In genomic region chr20:52379723-52380336, GRCh38 we compare ENCODE assay signal across 9 cellular contexts.
DNase-seq lines count a peak whose midpoint lies in the region; ATAC-seq, FAIRE-seq and TF ChIP-seq lines count a peak whose summit lies in the region.
"Had no signal": no experiment of that assay in that cellular context is flagged by ENCODE, and none has a peak within 500 bp of the region (broad histone marks: within the 10 kb centered on the region; RNA-seq: fewer than 3 reads in every experiment).

No MANE protein-coding gene starts in this region.

- H3K4me1 Mint-ChIP-seq in natural killer cell, result no peaks in the 10 kb centered on the region
- no peaks in the 10 kb centered on the region for H3K4me1 Mint-ChIP-seq in natural killer cell treated with Interleukin-12 subunit alpha and Interleukin-12 subunit beta and Interleukin-15 and Interleukin-18, amount 100 ng/mL, for 72 hours (ENCODE audit: low read depth in 2 of 2)

- intact Hi-C loops in natural killer cell (cut with micrococcal nuclease) (loop anchor here (5.0 to 10.0 kb wide), 2 partner anchors 65 to 253 kb away; no protein-coding TSS in a partner anchor), GM12878 (cut with micrococcal nuclease; ENCODE audit: unreplicated experiment) (loop anchor here (1.0 to 5.0 kb wide), 4 partner anchors 67 to 738 kb away; no protein-coding TSS in a partner anchor)

- DNase-seq in natural killer cell (no peak), Peyer's patch (peak in 1 of 3 donors; percentile 61), GM12878 (ENCODE audit: low read depth, low spot score) (no peak), iris pigment epithelial cell (ENCODE audit: low read depth) (peak; percentile 20), 8988T (no peak)
- no peak for DNase-seq in natural killer cell treated with Interleukin-12 subunit alpha and Interleukin-12 subunit beta and Interleukin-15 and Interleukin-18, amount 100 ng/mL, for 72 hours (ENCODE audit: low spot score)
- DNase-seq in stimulated activated CD4-positive, alpha-beta T cell treated with anti-CD3 and anti-CD28 coated beads, Interleukin-4, amount 100 ng/mL, for 24 hours, result peak; percentile 42

- peak; percentile 65 for TF ChIP-seq RAD21 in GM12878 (IDR thresholded peaks at IDR 0.05; ENCODE audit: insufficient read depth, low read depth, low read length)

- no peak overlapping the region for H3K4me3 Mint-ChIP-seq in natural killer cell
- H3K4me3 Mint-ChIP-seq in natural killer cell treated with Interleukin-12 subunit alpha and Interleukin-12 subunit beta and Interleukin-15 and Interleukin-18, amount 100 ng/mL, for 72 hours, result no peak overlapping the region

- CTCF ChIA-PET in GM12878 (lab: Yijun Ruan, JAX), result interaction anchor here (1.2 to 3.2 kb wide), 6 partner anchors 11 to 251 kb away, joined by 3 to 28 read pairs (median 6); no protein-coding TSS in a partner anchor

- H3K4me3 ChIP-seq in Peyer's patch, result no peak overlapping the region
- no peak overlapping the region for H3K4me3 ChIP-seq in GM12878

- H2AFZ ChIP-seq in GM12878 (ENCODE audit: control insufficient read depth, low read depth, low read length), result no peak overlapping the region

- TF ChIP-seq EP300 in GM12878 (IDR thresholded peaks at IDR 0.05; ENCODE audit: borderline replicate concordance in 1 of 2, control insufficient read depth in 1 of 2, low read depth in 2 of 2, low read length in 2 of 2), result no peak

- H3K4me1 ChIP-seq in Peyer's patch (no peaks in the 10 kb centered on the region), GM12878 (ENCODE audit: control insufficient read depth, insufficient read depth, low read length) (no peaks in the 10 kb centered on the region)

- H3K36me3 ChIP-seq in Peyer's patch (no peaks in the 10 kb centered on the region), GM12878 (ENCODE audit: control insufficient read depth in 2 of 2, insufficient read depth in 2 of 2, low read length in 1 of 2) (no peaks in the 10 kb centered on the region)

- H3K27ac Mint-ChIP-seq in natural killer cell, result no peak overlapping the region
- H3K27ac Mint-ChIP-seq in natural killer cell treated with Interleukin-12 subunit alpha and Interleukin-12 subunit beta and Interleukin-15 and Interleukin-18, amount 100 ng/mL, for 72 hours, result no peak overlapping the region

- ATAC-seq in natural killer cell, result peak in 1 of 3 donors; percentile 39
- no peak for ATAC-seq in natural killer cell treated with Interleukin-12 subunit alpha and Interleukin-12 subunit beta and Interleukin-15 and Interleukin-18, amount 100 ng/mL, for 72 hours
- no peak for ATAC-seq in GM12878
- ATAC-seq in HG02970 (IDR thresholded peaks at IDR 0.05; ENCODE audit: low FRiP score, unreplicated experiment), result no peak

- no TSS peak for BruUV-seq in GM12878 (replicated peaks; lab: Mats Ljungman, UMichigan)

- TF ChIP-seq CTCF in natural killer cell (IDR thresholded peaks at IDR 0.05), result peak; percentile 95
- TF ChIP-seq CTCF in Peyer's patch (IDR thresholded peaks at IDR 0.05), result peak; percentile 55 to 92 (median 71)
- peak; percentile 82 to 92 (median 90) for TF ChIP-seq CTCF in GM12878 (IDR thresholded peaks at IDR 0.05 in 2 of 3, conservative IDR thresholded peaks at IDR 0.05 in 1 of 3; ENCODE audit: control insufficient read depth in 2 of 3, extremely low read depth in 1 of 3, insufficient read depth in 1 of 3, low read depth in 3 of 3, low read length in 3 of 3)

- SMC1A ChIA-PET in GM12878 (lab: Charles Lee; ENCODE audit: uncharacterized antibody, unreplicated experiment), result interaction anchor here (2.1 kb wide), 1 partner anchor 251 kb away, joined by 6 read pairs; no protein-coding TSS in a partner anchor

- TF ChIP-seq POLR2A in Peyer's patch (IDR thresholded peaks at IDR 0.05) (no peak), GM12878 (IDR thresholded peaks at IDR 0.05; ENCODE audit: low read depth, low read length) (no peak)

- H3K4me2 ChIP-seq in GM12878 (ENCODE audit: control insufficient read depth, insufficient read depth), result no peak overlapping the region

- RAD21 ChIA-PET in GM12878 (lab: Charles Lee; ENCODE audit: unreplicated experiment), result interaction anchor here (1.0 to 1.7 kb wide), 3 partner anchors 68 to 251 kb away, joined by 3 to 9 read pairs (median 5); no protein-coding TSS in a partner anchor

- peaks cover 0 to 4% (median 0%) of the 10 kb centered on the region in 4 donors for H3K9me3 ChIP-seq in Peyer's patch
- H3K9me3 ChIP-seq in GM12878 (replicated peaks; ENCODE audit: control insufficient read depth, insufficient read depth, low read length), result no peaks in the 10 kb centered on the region

- H3K9me3 Mint-ChIP-seq in natural killer cell, result peaks cover 0 to 3% of the 10 kb centered on the region in 2 donors
- H3K9me3 Mint-ChIP-seq in natural killer cell treated with Interleukin-12 subunit alpha and Interleukin-12 subunit beta and Interleukin-15 and Interleukin-18, amount 100 ng/mL, for 72 hours, result peaks cover 3% of the 10 kb centered on the region

- FAIRE-seq in GM12878 (lab: Jason Lieb, UNC), result peak; percentile 41

- H3K27me3 Mint-ChIP-seq in natural killer cell (ENCODE audit: low read depth in 2 of 2), result peaks cover 6 to 59% of the 10 kb centered on the region in 2 donors
- H3K27me3 Mint-ChIP-seq in natural killer cell treated with Interleukin-12 subunit alpha and Interleukin-12 subunit beta and Interleukin-15 and Interleukin-18, amount 100 ng/mL, for 72 hours, result peaks cover 8 to 14% of the 10 kb centered on the region in 2 donors

- WGBS in GM12878 (ENCODE audit: insufficient coverage, insufficient replicate concordance, low lambda C conversion rate, missing lambda C conversion rate), result 31% methylated on average over 7 of the region's 7 CpGs

- no peaks in the 10 kb centered on the region for H3K79me2 ChIP-seq in GM12878 (ENCODE audit: control insufficient read depth, insufficient read depth, low read length)

- H3K36me3 Mint-ChIP-seq in natural killer cell, result no peaks in the 10 kb centered on the region
- no peaks in the 10 kb centered on the region for H3K36me3 Mint-ChIP-seq in natural killer cell treated with Interleukin-12 subunit alpha and Interleukin-12 subunit beta and Interleukin-15 and Interleukin-18, amount 100 ng/mL, for 72 hours

- POLR2A ChIA-PET in GM12878 (lab: Charles Lee), result no interaction called here

- H3K27ac ChIP-seq in Peyer's patch (no peak overlapping the region), GM12878 (ENCODE audit: control insufficient read depth, insufficient read depth) (no peak overlapping the region)
- H3K27ac ChIP-seq: epithelial cell of prostate had no signal

- no peaks in the 10 kb centered on the region for H3K27me3 ChIP-seq in Peyer's patch
- no peaks in the 10 kb centered on the region for H3K27me3 ChIP-seq in GM12878 (replicated peaks in 1 of 2; ENCODE audit: control insufficient read depth in 2 of 2, insufficient read depth in 2 of 2, low read length in 1 of 2)

- H4K20me1 ChIP-seq in GM12878 (ENCODE audit: control insufficient read depth, insufficient read depth), result no peaks in the 10 kb centered on the region

- H3K9ac ChIP-seq in GM12878 (ENCODE audit: control insufficient read depth, insufficient read depth, low read length), result no peak overlapping the region

- in situ Hi-C loops in GM12878 (cut with MboI), result loop anchor here (5.0 kb wide), 1 partner anchor 253 kb away; no protein-coding TSS in a partner anchor

TF ChIP-seq in GM12878, 131 proteins besides CTCF, POLR2A, EP300 and RAD21:
- TF ChIP-seq, protein P1, sequence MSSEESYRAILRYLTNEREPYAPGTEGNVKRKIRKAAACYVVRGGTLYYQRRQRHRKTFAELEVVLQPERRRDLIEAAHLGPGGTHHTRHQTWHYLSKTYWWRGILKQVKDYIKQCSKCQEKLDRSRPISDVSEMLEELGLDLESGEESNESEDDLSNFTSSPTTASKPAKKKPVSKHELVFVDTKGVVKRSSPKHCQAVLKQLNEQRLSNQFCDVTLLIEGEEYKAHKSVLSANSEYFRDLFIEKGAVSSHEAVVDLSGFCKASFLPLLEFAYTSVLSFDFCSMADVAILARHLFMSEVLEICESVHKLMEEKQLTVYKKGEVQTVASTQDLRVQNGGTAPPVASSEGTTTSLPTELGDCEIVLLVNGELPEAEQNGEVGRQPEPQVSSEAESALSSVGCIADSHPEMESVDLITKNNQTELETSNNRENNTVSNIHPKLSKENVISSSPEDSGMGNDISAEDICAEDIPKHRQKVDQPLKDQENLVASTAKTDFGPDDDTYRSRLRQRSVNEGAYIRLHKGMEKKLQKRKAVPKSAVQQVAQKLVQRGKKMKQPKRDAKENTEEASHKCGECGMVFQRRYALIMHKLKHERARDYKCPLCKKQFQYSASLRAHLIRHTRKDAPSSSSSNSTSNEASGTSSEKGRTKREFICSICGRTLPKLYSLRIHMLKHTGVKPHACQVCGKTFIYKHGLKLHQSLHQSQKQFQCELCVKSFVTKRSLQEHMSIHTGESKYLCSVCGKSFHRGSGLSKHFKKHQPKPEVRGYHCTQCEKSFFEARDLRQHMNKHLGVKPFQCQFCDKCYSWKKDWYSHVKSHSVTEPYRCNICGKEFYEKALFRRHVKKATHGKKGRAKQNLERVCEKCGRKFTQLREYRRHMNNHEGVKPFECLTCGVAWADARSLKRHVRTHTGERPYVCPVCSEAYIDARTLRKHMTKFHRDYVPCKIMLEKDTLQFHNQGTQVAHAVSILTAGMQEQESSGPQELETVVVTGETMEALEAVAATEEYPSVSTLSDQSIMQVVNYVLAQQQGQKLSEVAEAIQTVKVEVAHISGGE (CRISPR knock-in tag; IDR thresholded peaks at IDR 0.05), result no peak
- TF ChIP-seq YY1 (IDR thresholded peaks at IDR 0.05; ENCODE audit: low read depth, low read length), result 0 out of 2 replicates have a peak, but pooled peaks have one; percentile 31
- TF ChIP-seq SMC3 (IDR thresholded peaks at IDR 0.05; ENCODE audit: borderline replicate concordance, low read length), result peak; percentile 84
- no peak for TF ChIP-seq SMARCA5 (IDR thresholded peaks at IDR 0.05)
- TF ChIP-seq IRF4 (IDR thresholded peaks at IDR 0.05; ENCODE audit: low read depth, low read length), result no peak

Comparison
In these comparisons a context has a peak if more than half of its experiments do, and no peak if none do; other contexts are left out.
1. DNase-seq: peak in iris pigment epithelial cell (single experiment) and stimulated activated CD4-positive, alpha-beta T cell treated with anti-CD3 and anti-CD28 coated beads, Interleukin-4, amount 100 ng/mL, for 24 hours (single experiment); none in natural killer cell (single experiment), natural killer cell treated with Interleukin-12 subunit alpha and Interleukin-12 subunit beta and Interleukin-15 and Interleukin-18, amount 100 ng/mL, for 72 hours (single experiment), GM12878 (single experiment) and 8988T (single experiment).
2. Peak in every context shown above with its lines, with median percentiles within 50 percentile points of each other: CTCF ChIP-seq.